In the genomic region with DNA sequence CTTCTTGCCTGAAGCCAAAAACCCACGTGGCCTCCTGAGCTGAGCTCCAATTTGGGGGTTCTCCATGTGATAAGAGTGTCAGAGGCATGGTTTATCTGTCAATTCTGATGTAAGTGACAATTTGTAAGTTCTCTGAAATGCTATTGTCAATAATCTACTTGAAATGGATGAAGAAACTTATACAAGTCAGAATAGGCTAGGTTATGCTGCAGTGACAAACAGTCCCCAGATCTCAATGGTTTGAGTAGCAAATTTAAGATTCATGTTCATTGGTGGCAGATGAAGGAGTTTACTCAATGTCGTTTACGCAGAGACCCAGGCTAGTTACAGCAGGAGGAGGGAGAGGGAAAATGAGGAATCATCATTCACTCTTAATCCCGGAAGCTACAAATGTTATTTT, we compare ENCODE assay signal across 2 cellular contexts.
TF ChIP-seq lines count a peak whose summit lies in the region.

No MANE protein-coding gene starts in this region.

TF ChIP-seq in A549, 52 proteins besides CTCF, POLR2A, EP300 and RAD21 (continued from another document):
- TF ChIP-seq, protein P1, sequence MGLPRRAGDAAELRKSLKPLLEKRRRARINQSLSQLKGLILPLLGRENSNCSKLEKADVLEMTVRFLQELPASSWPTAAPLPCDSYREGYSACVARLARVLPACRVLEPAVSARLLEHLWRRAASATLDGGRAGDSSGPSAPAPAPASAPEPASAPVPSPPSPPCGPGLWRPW (IDR thresholded peaks at IDR 0.05): no peak
- TF ChIP-seq CHD2 (IDR thresholded peaks at IDR 0.05; ENCODE audit: low read length, partially characterized antibody) (no peak), ESRRA (IDR thresholded peaks at IDR 0.05; ENCODE audit: borderline replicate concordance, low read length) (no peak), CBX2 (IDR thresholded peaks at IDR 0.05; ENCODE audit: borderline replicate concordance, low read depth) (no peak), RFX5 (IDR thresholded peaks at IDR 0.05) (no peak), JUNB (IDR thresholded peaks at IDR 0.05) (no peak), RCOR1 (IDR thresholded peaks at IDR 0.05; ENCODE audit: low read depth, low read length) (no peak), RARB (CRISPR knock-in tag; IDR thresholded peaks at IDR 0.05) (no peak)
- TF ChIP-seq, protein P2, sequence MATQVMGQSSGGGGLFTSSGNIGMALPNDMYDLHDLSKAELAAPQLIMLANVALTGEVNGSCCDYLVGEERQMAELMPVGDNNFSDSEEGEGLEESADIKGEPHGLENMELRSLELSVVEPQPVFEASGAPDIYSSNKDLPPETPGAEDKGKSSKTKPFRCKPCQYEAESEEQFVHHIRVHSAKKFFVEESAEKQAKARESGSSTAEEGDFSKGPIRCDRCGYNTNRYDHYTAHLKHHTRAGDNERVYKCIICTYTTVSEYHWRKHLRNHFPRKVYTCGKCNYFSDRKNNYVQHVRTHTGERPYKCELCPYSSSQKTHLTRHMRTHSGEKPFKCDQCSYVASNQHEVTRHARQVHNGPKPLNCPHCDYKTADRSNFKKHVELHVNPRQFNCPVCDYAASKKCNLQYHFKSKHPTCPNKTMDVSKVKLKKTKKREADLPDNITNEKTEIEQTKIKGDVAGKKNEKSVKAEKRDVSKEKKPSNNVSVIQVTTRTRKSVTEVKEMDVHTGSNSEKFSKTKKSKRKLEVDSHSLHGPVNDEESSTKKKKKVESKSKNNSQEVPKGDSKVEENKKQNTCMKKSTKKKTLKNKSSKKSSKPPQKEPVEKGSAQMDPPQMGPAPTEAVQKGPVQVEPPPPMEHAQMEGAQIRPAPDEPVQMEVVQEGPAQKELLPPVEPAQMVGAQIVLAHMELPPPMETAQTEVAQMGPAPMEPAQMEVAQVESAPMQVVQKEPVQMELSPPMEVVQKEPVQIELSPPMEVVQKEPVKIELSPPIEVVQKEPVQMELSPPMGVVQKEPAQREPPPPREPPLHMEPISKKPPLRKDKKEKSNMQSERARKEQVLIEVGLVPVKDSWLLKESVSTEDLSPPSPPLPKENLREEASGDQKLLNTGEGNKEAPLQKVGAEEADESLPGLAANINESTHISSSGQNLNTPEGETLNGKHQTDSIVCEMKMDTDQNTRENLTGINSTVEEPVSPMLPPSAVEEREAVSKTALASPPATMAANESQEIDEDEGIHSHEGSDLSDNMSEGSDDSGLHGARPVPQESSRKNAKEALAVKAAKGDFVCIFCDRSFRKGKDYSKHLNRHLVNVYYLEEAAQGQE (IDR thresholded peaks at IDR 0.05): no peak
- TF ChIP-seq, protein P3, sequence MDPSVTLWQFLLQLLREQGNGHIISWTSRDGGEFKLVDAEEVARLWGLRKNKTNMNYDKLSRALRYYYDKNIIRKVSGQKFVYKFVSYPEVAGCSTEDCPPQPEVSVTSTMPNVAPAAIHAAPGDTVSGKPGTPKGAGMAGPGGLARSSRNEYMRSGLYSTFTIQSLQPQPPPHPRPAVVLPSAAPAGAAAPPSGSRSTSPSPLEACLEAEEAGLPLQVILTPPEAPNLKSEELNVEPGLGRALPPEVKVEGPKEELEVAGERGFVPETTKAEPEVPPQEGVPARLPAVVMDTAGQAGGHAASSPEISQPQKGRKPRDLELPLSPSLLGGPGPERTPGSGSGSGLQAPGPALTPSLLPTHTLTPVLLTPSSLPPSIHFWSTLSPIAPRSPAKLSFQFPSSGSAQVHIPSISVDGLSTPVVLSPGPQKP (IDR thresholded peaks at IDR 0.05; ENCODE audit: low read depth, low read length): no peak
- TF ChIP-seq, protein P4, sequence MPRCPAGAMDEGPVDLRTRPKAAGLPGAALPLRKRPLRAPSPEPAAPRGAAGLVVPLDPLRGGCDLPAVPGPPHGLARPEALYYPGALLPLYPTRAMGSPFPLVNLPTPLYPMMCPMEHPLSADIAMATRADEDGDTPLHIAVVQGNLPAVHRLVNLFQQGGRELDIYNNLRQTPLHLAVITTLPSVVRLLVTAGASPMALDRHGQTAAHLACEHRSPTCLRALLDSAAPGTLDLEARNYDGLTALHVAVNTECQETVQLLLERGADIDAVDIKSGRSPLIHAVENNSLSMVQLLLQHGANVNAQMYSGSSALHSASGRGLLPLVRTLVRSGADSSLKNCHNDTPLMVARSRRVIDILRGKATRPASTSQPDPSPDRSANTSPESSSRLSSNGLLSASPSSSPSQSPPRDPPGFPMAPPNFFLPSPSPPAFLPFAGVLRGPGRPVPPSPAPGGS (IDR thresholded peaks at IDR 0.05): no peak

TF ChIP-seq in H1, 55 proteins besides CTCF, POLR2A, EP300 and RAD21 (continued from another document):
- TF ChIP-seq RFX5 (IDR thresholded peaks at IDR 0.05; ENCODE audit: borderline replicate concordance, low read depth, low read length): no peak
- no peak for TF ChIP-seq RXRA (IDR thresholded peaks at IDR 0.05; ENCODE audit: insufficient read depth, low read depth, low read length)
- TF ChIP-seq SAP30 (IDR thresholded peaks at IDR 0.05; ENCODE audit: insufficient read depth, insufficient replicate concordance, low read length): no peak
- no peak for TF ChIP-seq MAFK (IDR thresholded peaks at IDR 0.05; ENCODE audit: low read depth, low read length)
- TF ChIP-seq SIN3A (conservative IDR thresholded peaks at IDR 0.05 in 1 of 2, IDR thresholded peaks at IDR 0.05 in 1 of 2; ENCODE audit: low read depth in 1 of 2, low read length in 2 of 2): no peak
- no peak for TF ChIP-seq KDM4A (IDR thresholded peaks at IDR 0.05; ENCODE audit: low read depth, low read length, severe bottlenecking)
- TF ChIP-seq, protein P5, sequence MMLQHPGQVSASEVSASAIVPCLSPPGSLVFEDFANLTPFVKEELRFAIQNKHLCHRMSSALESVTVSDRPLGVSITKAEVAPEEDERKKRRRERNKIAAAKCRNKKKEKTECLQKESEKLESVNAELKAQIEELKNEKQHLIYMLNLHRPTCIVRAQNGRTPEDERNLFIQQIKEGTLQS (IDR thresholded peaks at IDR 0.05; ENCODE audit: insufficient read depth, low read depth, low read length): no peak
- no peak for TF ChIP-seq CBX8 (IDR thresholded peaks at IDR 0.05; ENCODE audit: borderline replicate concordance, low read depth, low read length)
- TF ChIP-seq GABPA (IDR thresholded peaks at IDR 0.05; ENCODE audit: borderline replicate concordance, insufficient read depth, low read length): no peak
- no peak for TF ChIP-seq HDAC6 (IDR thresholded peaks at IDR 0.05; ENCODE audit: low read depth, low read length)
- no peak for TF ChIP-seq TAF7 (optimal IDR thresholded peaks at IDR 0.05; ENCODE audit: borderline replicate concordance, low read depth, low read length)
- no peak for TF ChIP-seq JUN (IDR thresholded peaks at IDR 0.05; ENCODE audit: low read depth, low read length)
- TF ChIP-seq, protein P6, sequence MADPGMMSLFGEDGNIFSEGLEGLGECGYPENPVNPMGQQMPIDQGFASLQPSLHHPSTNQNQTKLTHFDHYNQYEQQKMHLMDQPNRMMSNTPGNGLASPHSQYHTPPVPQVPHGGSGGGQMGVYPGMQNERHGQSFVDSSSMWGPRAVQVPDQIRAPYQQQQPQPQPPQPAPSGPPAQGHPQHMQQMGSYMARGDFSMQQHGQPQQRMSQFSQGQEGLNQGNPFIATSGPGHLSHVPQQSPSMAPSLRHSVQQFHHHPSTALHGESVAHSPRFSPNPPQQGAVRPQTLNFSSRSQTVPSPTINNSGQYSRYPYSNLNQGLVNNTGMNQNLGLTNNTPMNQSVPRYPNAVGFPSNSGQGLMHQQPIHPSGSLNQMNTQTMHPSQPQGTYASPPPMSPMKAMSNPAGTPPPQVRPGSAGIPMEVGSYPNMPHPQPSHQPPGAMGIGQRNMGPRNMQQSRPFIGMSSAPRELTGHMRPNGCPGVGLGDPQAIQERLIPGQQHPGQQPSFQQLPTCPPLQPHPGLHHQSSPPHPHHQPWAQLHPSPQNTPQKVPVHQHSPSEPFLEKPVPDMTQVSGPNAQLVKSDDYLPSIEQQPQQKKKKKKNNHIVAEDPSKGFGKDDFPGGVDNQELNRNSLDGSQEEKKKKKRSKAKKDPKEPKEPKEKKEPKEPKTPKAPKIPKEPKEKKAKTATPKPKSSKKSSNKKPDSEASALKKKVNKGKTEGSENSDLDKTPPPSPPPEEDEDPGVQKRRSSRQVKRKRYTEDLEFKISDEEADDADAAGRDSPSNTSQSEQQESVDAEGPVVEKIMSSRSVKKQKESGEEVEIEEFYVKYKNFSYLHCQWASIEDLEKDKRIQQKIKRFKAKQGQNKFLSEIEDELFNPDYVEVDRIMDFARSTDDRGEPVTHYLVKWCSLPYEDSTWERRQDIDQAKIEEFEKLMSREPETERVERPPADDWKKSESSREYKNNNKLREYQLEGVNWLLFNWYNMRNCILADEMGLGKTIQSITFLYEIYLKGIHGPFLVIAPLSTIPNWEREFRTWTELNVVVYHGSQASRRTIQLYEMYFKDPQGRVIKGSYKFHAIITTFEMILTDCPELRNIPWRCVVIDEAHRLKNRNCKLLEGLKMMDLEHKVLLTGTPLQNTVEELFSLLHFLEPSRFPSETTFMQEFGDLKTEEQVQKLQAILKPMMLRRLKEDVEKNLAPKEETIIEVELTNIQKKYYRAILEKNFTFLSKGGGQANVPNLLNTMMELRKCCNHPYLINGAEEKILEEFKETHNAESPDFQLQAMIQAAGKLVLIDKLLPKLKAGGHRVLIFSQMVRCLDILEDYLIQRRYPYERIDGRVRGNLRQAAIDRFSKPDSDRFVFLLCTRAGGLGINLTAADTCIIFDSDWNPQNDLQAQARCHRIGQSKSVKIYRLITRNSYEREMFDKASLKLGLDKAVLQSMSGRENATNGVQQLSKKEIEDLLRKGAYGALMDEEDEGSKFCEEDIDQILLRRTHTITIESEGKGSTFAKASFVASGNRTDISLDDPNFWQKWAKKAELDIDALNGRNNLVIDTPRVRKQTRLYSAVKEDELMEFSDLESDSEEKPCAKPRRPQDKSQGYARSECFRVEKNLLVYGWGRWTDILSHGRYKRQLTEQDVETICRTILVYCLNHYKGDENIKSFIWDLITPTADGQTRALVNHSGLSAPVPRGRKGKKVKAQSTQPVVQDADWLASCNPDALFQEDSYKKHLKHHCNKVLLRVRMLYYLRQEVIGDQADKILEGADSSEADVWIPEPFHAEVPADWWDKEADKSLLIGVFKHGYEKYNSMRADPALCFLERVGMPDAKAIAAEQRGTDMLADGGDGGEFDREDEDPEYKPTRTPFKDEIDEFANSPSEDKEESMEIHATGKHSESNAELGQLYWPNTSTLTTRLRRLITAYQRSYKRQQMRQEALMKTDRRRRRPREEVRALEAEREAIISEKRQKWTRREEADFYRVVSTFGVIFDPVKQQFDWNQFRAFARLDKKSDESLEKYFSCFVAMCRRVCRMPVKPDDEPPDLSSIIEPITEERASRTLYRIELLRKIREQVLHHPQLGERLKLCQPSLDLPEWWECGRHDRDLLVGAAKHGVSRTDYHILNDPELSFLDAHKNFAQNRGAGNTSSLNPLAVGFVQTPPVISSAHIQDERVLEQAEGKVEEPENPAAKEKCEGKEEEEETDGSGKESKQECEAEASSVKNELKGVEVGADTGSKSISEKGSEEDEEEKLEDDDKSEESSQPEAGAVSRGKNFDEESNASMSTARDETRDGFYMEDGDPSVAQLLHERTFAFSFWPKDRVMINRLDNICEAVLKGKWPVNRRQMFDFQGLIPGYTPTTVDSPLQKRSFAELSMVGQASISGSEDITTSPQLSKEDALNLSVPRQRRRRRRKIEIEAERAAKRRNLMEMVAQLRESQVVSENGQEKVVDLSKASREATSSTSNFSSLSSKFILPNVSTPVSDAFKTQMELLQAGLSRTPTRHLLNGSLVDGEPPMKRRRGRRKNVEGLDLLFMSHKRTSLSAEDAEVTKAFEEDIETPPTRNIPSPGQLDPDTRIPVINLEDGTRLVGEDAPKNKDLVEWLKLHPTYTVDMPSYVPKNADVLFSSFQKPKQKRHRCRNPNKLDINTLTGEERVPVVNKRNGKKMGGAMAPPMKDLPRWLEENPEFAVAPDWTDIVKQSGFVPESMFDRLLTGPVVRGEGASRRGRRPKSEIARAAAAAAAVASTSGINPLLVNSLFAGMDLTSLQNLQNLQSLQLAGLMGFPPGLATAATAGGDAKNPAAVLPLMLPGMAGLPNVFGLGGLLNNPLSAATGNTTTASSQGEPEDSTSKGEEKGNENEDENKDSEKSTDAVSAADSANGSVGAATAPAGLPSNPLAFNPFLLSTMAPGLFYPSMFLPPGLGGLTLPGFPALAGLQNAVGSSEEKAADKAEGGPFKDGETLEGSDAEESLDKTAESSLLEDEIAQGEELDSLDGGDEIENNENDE (IDR thresholded peaks at IDR 0.05; ENCODE audit: insufficient replicate concordance, low read length): no peak
